In genomic region chrX:119821703-119822102, GRCh38 we compare ENCODE assay signal across 8 cellular contexts. TPM values are rescaled to one million over a fixed set of nuclear protein-coding genes. Genes with fewer than 3 reads are reported as not detected.
DNase-seq lines count a peak whose midpoint lies in the region; ATAC-seq lines count a peak whose summit lies in the region.
"Not testable (repeated sequence)": the region's sequence is repeated elsewhere in the genome, so short reads cannot be mapped to it uniquely, and the experiment has no call there.

No MANE protein-coding gene starts in this region.

- not testable (repeated sequence) for H3K27ac Mint-ChIP-seq in activated naive CD4-positive, alpha-beta T cell treated with anti-CD3 and anti-CD28 coated beads, Interleukin-2, amount 50 U/mL, for 24 hours
- H3K27ac Mint-ChIP-seq in stimulated activated naive B cell treated with anti-CD40 and anti-IgM and Interleukin-4, amounts not matched to agents 10 μg/mL and 1 μg/mL and 100 μg/mL, for 72 hours: peak overlapping the region; percentile 54

- H3K27me3 Mint-ChIP-seq in activated naive CD4-positive, alpha-beta T cell treated with anti-CD3 and anti-CD28 coated beads, Interleukin-2, amount 50 U/mL, for 24 hours; stimulated activated naive B cell treated with anti-CD40 and anti-IgM and Interleukin-4, amounts not matched to agents 10 μg/mL and 1 μg/mL and 100 μg/mL, for 72 hours: not testable (repeated sequence)

- not testable (repeated sequence) for H3K36me3 Mint-ChIP-seq in activated naive CD4-positive, alpha-beta T cell treated with anti-CD3 and anti-CD28 coated beads, Interleukin-2, amount 50 U/mL, for 24 hours; stimulated activated naive B cell treated with anti-CD40 and anti-IgM and Interleukin-4, amounts not matched to agents 10 μg/mL and 1 μg/mL and 100 μg/mL, for 72 hours

- not testable (repeated sequence) for H3K9me3 Mint-ChIP-seq in activated naive CD4-positive, alpha-beta T cell treated with anti-CD3 and anti-CD28 coated beads, Interleukin-2, amount 50 U/mL, for 24 hours; stimulated activated naive B cell treated with anti-CD40 and anti-IgM and Interleukin-4, amounts not matched to agents 10 μg/mL and 1 μg/mL and 100 μg/mL, for 72 hours

- ATAC-seq in GM19035 (IDR thresholded peaks at IDR 0.05; ENCODE audit: unreplicated experiment): peak; percentile 86
- ATAC-seq in GM21737 (IDR thresholded peaks at IDR 0.05; ENCODE audit: unreplicated experiment): peak; percentile 99
- peak; percentile 95 for ATAC-seq in HG03095 (IDR thresholded peaks at IDR 0.05; ENCODE audit: unreplicated experiment)
- ATAC-seq in stimulated activated naive B cell treated with anti-CD40 and anti-IgM and Interleukin-4, amounts not matched to agents 10 μg/mL and 1 μg/mL and 100 μg/mL, for 72 hours (replicated peaks): peak; percentile 80 to 85

- DNase-seq in GM03348 (ENCODE audit: low spot score): peak; percentile 17
- DNase-seq in M059J (ENCODE audit: low read depth): peak; percentile 54
- DNase-seq in germinal center (ENCODE audit: low spot score): peak; percentile 50
- not testable (repeated sequence) for DNase-seq in stimulated activated naive B cell treated with anti-CD40 and anti-IgM and Interleukin-4, amounts not matched to agents 10 μg/mL and 1 μg/mL and 100 μg/mL, for 72 hours

- peaks cover 19% of the 10 kb centered on the region for H3K4me1 Mint-ChIP-seq in activated naive CD4-positive, alpha-beta T cell treated with anti-CD3 and anti-CD28 coated beads, Interleukin-2, amount 50 U/mL, for 24 hours
- peaks cover 10 to 11% of the 10 kb centered on the region in 2 donors for H3K4me1 Mint-ChIP-seq in stimulated activated naive B cell treated with anti-CD40 and anti-IgM and Interleukin-4, amounts not matched to agents 10 μg/mL and 1 μg/mL and 100 μg/mL, for 72 hours

- peak overlapping the region; percentile 49 for H3K4me3 Mint-ChIP-seq in activated naive CD4-positive, alpha-beta T cell treated with anti-CD3 and anti-CD28 coated beads, Interleukin-2, amount 50 U/mL, for 24 hours
- H3K4me3 Mint-ChIP-seq in stimulated activated naive B cell treated with anti-CD40 and anti-IgM and Interleukin-4, amounts not matched to agents 10 μg/mL and 1 μg/mL and 100 μg/mL, for 72 hours: not testable (repeated sequence)

RNA-seq across cellular contexts. Expression of gene RPL39, which starts 30.3 kb away (rescaled TPM):
- total RNA-seq in M059J (2014; rRNA removed; shearing (Covaris generic)): 4,086 and 14,063 TPM in 2 replicates

RNA-seq across cellular contexts. Expression of gene UPF3B, which starts 31.1 kb away (rescaled TPM):
- 11.9 and 12.9 TPM in 2 replicates for total RNA-seq in M059J (2014; rRNA removed; shearing (Covaris generic))

RNA-seq across cellular contexts. Expression of gene RNF113A, which starts 49.8 kb away (rescaled TPM):
- total RNA-seq in M059J (2014; rRNA removed; shearing (Covaris generic)): 37.8 and 37.9 TPM in 2 replicates

RNA-seq across cellular contexts. Expression of gene NDUFA1, which starts 49.9 kb away (rescaled TPM):
- total RNA-seq in M059J (2014; rRNA removed; shearing (Covaris generic)): 158 and 169 TPM in 2 replicates
